Comparison of ENCODE assay signal across 26 cellular contexts in genomic region chr15:90309050-90309449, GRCh38. TPM values are rescaled to one million over a fixed set of nuclear protein-coding genes. Genes with fewer than 3 reads are reported as not detected.
"Had no signal": no experiment of that assay in that cellular context is flagged by ENCODE, and none has a peak within 500 bp of the region (broad histone marks: within the 10 kb centered on the region; RNA-seq: fewer than 3 reads in every experiment).

No MANE protein-coding gene starts in this region.

- ATAC-seq: activated naive CD8-positive, alpha-beta T cell treated with anti-CD3 and anti-CD28 coated beads, Interleukin-2, amount 50 U/mL, for 24 hours; left lung; WTC11 had no signal

- H3K9me3 ChIP-seq: left lung, thyroid gland had no signal

- H3K27me3 ChIP-seq: hepatocyte, left lung, thyroid gland had no signal

- H3K36me3 ChIP-seq: left lung, thyroid gland had no signal

- DNase-seq: activated CD4-positive, alpha-beta T cell treated with anti-CD3 and anti-CD28 coated beads, Interleukin-2, amount 50 U/mL, for 48 hours; activated effector memory CD4-positive, alpha-beta T cell treated with Interleukin-2 at 50 U/mL for 16 hours; activated naive CD4-positive, alpha-beta T cell treated with anti-CD3 and anti-CD28 coated beads, Interleukin-2, amount 10 ng/mL, durations not matched to agents 7 days and 5 days; activated naive CD8-positive, alpha-beta T cell treated with anti-CD3 and anti-CD28 coated beads, Interleukin-2, amount 50 U/mL, for 24 hours; activated T-cell treated with anti-CD3 and anti-CD28 coated beads, Interleukin-2, amount 50 U/mL, for 72 hours; effector CD4-positive, alpha-beta T cell; erythroblast; foreskin melanocyte; glutamatergic neuron; immature natural killer cell; kidney glomerular epithelial cell; left lung; midbrain; nephron progenitor cell; occipital lobe; posterior cingulate gyrus; retina; stimulated activated CD4-positive, alpha-beta T cell treated with anti-CD3 and anti-CD28 coated beads, Interleukin-4, amount 100 ng/mL, for 24 hours; stimulated activated naive CD4-positive, alpha-beta T cell treated with Interleukin-2 at 50 U/mL for 16 hours; substantia nigra; T-helper 1 cell; thyroid gland had no signal

- H3K27ac ChIP-seq: hepatocyte, left lung, thyroid gland had no signal

- H3K4me3 ChIP-seq: hepatocyte, left lung, thyroid gland had no signal

- H3K36me3 Mint-ChIP-seq: activated naive CD4-positive, alpha-beta T cell treated with anti-CD3 and anti-CD28 coated beads, Interleukin-2, amount 10 ng/mL, durations not matched to agents 7 days and 5 days; immature natural killer cell; WTC11 had no signal

- H3K9me3 Mint-ChIP-seq: activated naive CD4-positive, alpha-beta T cell treated with anti-CD3 and anti-CD28 coated beads, Interleukin-2, amount 10 ng/mL, durations not matched to agents 7 days and 5 days; activated naive CD8-positive, alpha-beta T cell treated with anti-CD3 and anti-CD28 coated beads, Interleukin-2, amount 50 U/mL, for 24 hours; activated T-cell treated with anti-CD3 and anti-CD28 coated beads, Interleukin-2, amount 50 U/mL, for 72 hours; dendritic cell treated with granulocyte-macrophage colony-stimulating factor and Interleukin-4, amounts not matched to agents 40 ng/mL and 50 ng/mL, for 4 days; immature natural killer cell; nephron progenitor cell; WTC11 had no signal

- H3K4me1 ChIP-seq: thyroid gland had no signal

- H3K27ac Mint-ChIP-seq: activated naive CD4-positive, alpha-beta T cell treated with anti-CD3 and anti-CD28 coated beads, Interleukin-2, amount 10 ng/mL, durations not matched to agents 7 days and 5 days; activated naive CD8-positive, alpha-beta T cell treated with anti-CD3 and anti-CD28 coated beads, Interleukin-2, amount 50 U/mL, for 24 hours; activated T-cell treated with anti-CD3 and anti-CD28 coated beads, Interleukin-2, amount 50 U/mL, for 72 hours; dendritic cell treated with granulocyte-macrophage colony-stimulating factor and Interleukin-4, amounts not matched to agents 40 ng/mL and 50 ng/mL, for 4 days; immature natural killer cell; nephron progenitor cell; WTC11 had no signal

RNA-seq across cellular contexts. Expression of gene TTLL13, which starts 59.7 kb away (rescaled TPM):
- total RNA-seq: chondrocyte, hepatocyte had no signal
- polyA plus RNA-seq: hepatocyte had no signal
